In the genomic region with DNA sequence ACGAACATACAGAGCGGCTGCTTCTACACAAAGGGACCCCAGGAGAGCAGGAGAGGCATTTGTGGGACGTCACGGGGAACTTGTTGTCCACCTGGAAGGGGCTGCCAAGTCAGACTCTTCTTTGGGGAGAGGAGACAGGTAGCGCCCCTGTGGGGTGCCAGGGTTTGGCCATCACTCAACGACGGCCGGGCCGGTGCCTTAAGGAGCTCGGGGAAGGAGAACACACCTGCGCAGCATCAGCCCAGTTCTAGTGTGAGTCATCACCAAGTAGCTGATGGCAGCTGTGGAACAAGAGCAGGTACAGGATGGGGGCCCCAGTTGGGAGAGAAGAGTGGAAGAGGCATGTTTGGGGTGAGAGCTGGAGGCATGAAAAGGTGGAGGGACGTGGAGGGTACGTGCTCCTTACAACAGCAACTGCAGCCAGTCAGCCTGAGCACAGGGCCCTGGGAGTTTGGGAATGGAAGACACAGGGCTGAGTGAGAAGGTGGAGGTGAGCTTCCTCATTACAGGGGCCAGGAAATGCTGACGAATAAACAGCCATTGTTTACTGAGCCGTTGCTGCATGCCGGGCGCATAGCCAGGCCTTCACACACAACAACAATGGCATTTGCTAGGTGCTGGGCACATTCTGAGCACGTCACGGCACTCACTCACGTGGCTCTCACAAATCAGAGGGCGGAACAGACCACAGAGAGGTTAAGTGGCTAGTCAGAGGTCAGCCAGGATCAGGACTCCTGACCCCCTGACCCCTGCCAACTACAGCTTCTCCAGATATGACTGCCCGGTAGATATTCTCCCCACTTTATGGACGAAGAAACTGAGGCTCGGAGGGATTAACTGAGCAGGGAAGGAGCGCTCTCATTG, we compare ENCODE assay signal across 12 cellular contexts. TPM values are rescaled to one million over a fixed set of nuclear protein-coding genes. Genes with fewer than 3 reads are reported as not detected.
DNase-seq lines count a peak whose midpoint lies in the region; ATAC-seq and TF ChIP-seq lines count a peak whose summit lies in the region.
"Had no signal": no experiment of that assay in that cellular context is flagged by ENCODE, and none has a peak within 500 bp of the region (broad histone marks: within the 10 kb centered on the region; RNA-seq: fewer than 3 reads in every experiment).

No MANE protein-coding gene starts in this region.

- DNase-seq in GM12865 (ENCODE audit: low read depth) = peak; percentile 4
- peak; percentile 92 for DNase-seq in NCI-H345 (lab: John Stamatoyannopoulos, UW)
- peak; percentile 22 for DNase-seq in epithelial cell of proximal tubule (ENCODE audit: low read depth)
- DNase-seq in NCI-H2227 (lab: John Stamatoyannopoulos, UW; ENCODE audit: unreplicated experiment) = no peak
- no peak for DNase-seq in foreskin fibroblast
- DNase-seq in 8988T = no peak
- DNase-seq: activated CD8-positive, alpha-beta T cell treated with anti-CD3 and anti-CD28 coated beads for 36 hours; effector CD8-positive, alpha-beta T cell; GOT3; MV-4-11 had no signal

- no peaks in the 10 kb centered on the region for H3K27me3 ChIP-seq in parathyroid adenoma (ENCODE audit: control insufficient read depth, insufficient read depth, low read length)

- no peak overlapping the region for H3K4me2 ChIP-seq in parathyroid adenoma (ENCODE audit: low read length)

- no peaks in the 10 kb centered on the region for H3K79me2 ChIP-seq in parathyroid adenoma

- TF ChIP-seq CTCF in GM12865 (IDR thresholded peaks at IDR 0.05; ENCODE audit: insufficient read depth, low read depth, low read length, missing control alignments) (no peak), epithelial cell of proximal tubule (conservative IDR thresholded peaks at IDR 0.05; ENCODE audit: low read depth, low read length) (no peak), parathyroid adenoma (IDR thresholded peaks at IDR 0.05) (no peak), foreskin fibroblast (IDR thresholded peaks at IDR 0.05; ENCODE audit: low read depth, low read length) (no peak)

- no peaks in the 10 kb centered on the region for H3K9me3 ChIP-seq in parathyroid adenoma (ENCODE audit: control insufficient read depth, low read length)

- no peak overlapping the region for H3K9ac ChIP-seq in parathyroid adenoma

- no peak overlapping the region for H3K4me3 ChIP-seq in GM12865 (ENCODE audit: low read depth, low read length)
- no peak overlapping the region for H3K4me3 ChIP-seq in epithelial cell of proximal tubule (ENCODE audit: low read depth, low read length)
- no peak overlapping the region for H3K4me3 ChIP-seq in parathyroid adenoma (ENCODE audit: low read depth, low read length)
- no peak overlapping the region for H3K4me3 ChIP-seq in foreskin fibroblast (ENCODE audit: low read depth in 1 of 2, low read length in 2 of 2)

- ATAC-seq in HG03442 (IDR thresholded peaks at IDR 0.05; ENCODE audit: unreplicated experiment) = no peak
- ATAC-seq: activated CD8-positive, alpha-beta T cell treated with anti-CD3 and anti-CD28 coated beads for 36 hours had no signal

- no peaks in the 10 kb centered on the region for H3K4me1 ChIP-seq in parathyroid adenoma

- no peaks in the 10 kb centered on the region for H3K36me3 ChIP-seq in parathyroid adenoma (ENCODE audit: control insufficient read depth, insufficient read depth, low read length)

- peak overlapping the region; percentile 29 for H3K27ac ChIP-seq in parathyroid adenoma

- no peak overlapping the region for H2AFZ ChIP-seq in parathyroid adenoma

RNA-seq across cellular contexts. Expression of gene TP53I11, which starts 29.1 kb away (rescaled TPM):
- total RNA-seq in epithelial cell of proximal tubule = 8.0 and 34.4 TPM in 2 replicates

Comparison
In these comparisons a context has a peak if more than half of its experiments do, and no peak if none do; other contexts are left out.
1. DNase-seq: peak in GM12865 (single experiment), NCI-H345 (single experiment) and epithelial cell of proximal tubule (single experiment); none in NCI-H2227 (single experiment), foreskin fibroblast (0 of 2) and 8988T (single experiment).